21 cellular contexts compared by ENCODE assay signal in the genomic region with DNA sequence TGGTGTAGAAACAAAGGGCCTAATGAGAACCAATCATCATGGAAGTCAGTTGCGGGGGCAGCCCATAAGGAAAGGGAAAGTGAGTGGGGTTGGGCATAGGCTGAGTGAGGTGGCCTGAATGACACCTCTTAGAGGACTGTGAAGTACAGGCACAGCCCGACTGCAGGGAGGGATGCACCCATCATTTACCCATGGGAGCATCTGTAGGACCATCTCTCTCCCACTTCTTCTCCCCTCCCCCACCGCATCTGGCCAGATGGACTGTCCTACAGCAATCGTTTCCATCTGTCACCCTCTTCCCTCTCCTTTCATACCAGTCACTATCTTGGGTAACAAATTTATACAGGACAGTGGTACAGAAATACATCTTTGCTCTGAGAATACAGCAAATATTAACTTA. TPM values are rescaled to one million over a fixed set of nuclear protein-coding genes. Genes with fewer than 3 reads are reported as not detected.
DNase-seq lines count a peak whose midpoint lies in the region; TF ChIP-seq lines count a peak whose summit lies in the region.
"Had no signal": no experiment of that assay in that cellular context is flagged by ENCODE, and none has a peak within 500 bp of the region (broad histone marks: within the 10 kb centered on the region; RNA-seq: fewer than 3 reads in every experiment).

No MANE protein-coding gene starts in this region.

- no peak overlapping the region for H3K9ac ChIP-seq in KMS-11
- no peak overlapping the region for H3K9ac ChIP-seq in trophoblast cell (ENCODE audit: low read length)

- H2AK5ac ChIP-seq in trophoblast cell (ENCODE audit: low read length) = no peak overlapping the region

- no peak overlapping the region for H2BK12ac ChIP-seq in trophoblast cell (ENCODE audit: low read length)

- H3K4ac ChIP-seq in trophoblast cell (ENCODE audit: low read depth, low read length) = no peak overlapping the region

- no peak overlapping the region for H4K91ac ChIP-seq in trophoblast cell (ENCODE audit: low read depth, low read length)

- no TSS peak for BruUV-seq in MCF 10A (replicated peaks; lab: Mats Ljungman, UMichigan)

- H3K18ac ChIP-seq in trophoblast cell (ENCODE audit: low read length) = no peak overlapping the region

- H3K27ac Mint-ChIP-seq in osteocyte (ENCODE audit: unreplicated experiment) = no peak overlapping the region
- H3K27ac Mint-ChIP-seq in MCF 10A (ENCODE audit: low read depth, unreplicated experiment) = no peak overlapping the region
- H3K27ac Mint-ChIP-seq: CD4-positive, alpha-beta T cell had no signal

- peaks cover 11% of the 10 kb centered on the region for H3K79me1 ChIP-seq in trophoblast cell (ENCODE audit: low read length)

- peaks cover 11% of the 10 kb centered on the region for H3K36me3 Mint-ChIP-seq in osteocyte (ENCODE audit: unreplicated experiment)
- H3K36me3 Mint-ChIP-seq in MCF 10A (ENCODE audit: insufficient read depth, unreplicated experiment) = peaks cover 21% of the 10 kb centered on the region

- peaks cover 9% of the 10 kb centered on the region for H3K4me1 Mint-ChIP-seq in osteocyte (ENCODE audit: unreplicated experiment)
- peaks cover 4% of the 10 kb centered on the region for H3K4me1 Mint-ChIP-seq in MCF 10A (ENCODE audit: insufficient read depth, unreplicated experiment)

- no CpG with 5 or more reads among the region's 4 CpGs for WGBS in trophoblast cell (ENCODE audit: extremely low coverage, insufficient coverage, insufficient read length)

- TF ChIP-seq CTCF in BE2C (IDR thresholded peaks at IDR 0.05; ENCODE audit: low read depth, low read length) (no peak), KMS-11 (conservative IDR thresholded peaks at IDR 0.05; ENCODE audit: low read depth, low read length) (no peak), WERI-Rb-1 (IDR thresholded peaks at IDR 0.05; ENCODE audit: low read depth, low read length) (no peak), osteocyte (IDR thresholded peaks at IDR 0.05) (no peak), MCF 10A (IDR thresholded peaks at IDR 0.05; ENCODE audit: unreplicated experiment) (no peak)

- intact Hi-C loops in MCF 10A (cut with micrococcal nuclease) = no loop called here

- POLR2A ChIA-PET in MCF 10A (lab: Yijun Ruan, JAX) = no interaction called here

- H3K23ac ChIP-seq in trophoblast cell (ENCODE audit: low read length) = no peak overlapping the region

- no peaks in the 10 kb centered on the region for H3K27me3 Mint-ChIP-seq in osteocyte (ENCODE audit: unreplicated experiment)
- H3K27me3 Mint-ChIP-seq in MCF 10A (ENCODE audit: insufficient read depth, unreplicated experiment) = no peaks in the 10 kb centered on the region

- DNase-seq in BE2C = peak; percentile 26
- DNase-seq in WERI-Rb-1 = peak; percentile 24
- DNase-seq in trophoblast cell = no peak
- DNase-seq in NCI-H2081 (lab: John Stamatoyannopoulos, UW) = no peak
- no peak for DNase-seq in osteocyte (ENCODE audit: extremely low spot score, unreplicated experiment)
- DNase-seq in MCF 10A (ENCODE audit: unreplicated experiment) = no peak
- DNase-seq: CD4-positive, alpha-beta T cell; COR-L47; GOT3; HCEC 1CT; IMR-90; Karpas-422; NCI-H1694; NCI-H2081 treated with DMSO at 0.1 percent for 48 hours; NCI-H446 treated with DMSO at 0.1 percent for 48 hours; NCI-H774; OCI-M1 had no signal

- peaks cover 19% of the 10 kb centered on the region for H3K4me1 ChIP-seq in BE2C
- H3K4me1 ChIP-seq in KMS-11 (ENCODE audit: low read depth, poor library complexity, severe bottlenecking) = peaks cover 50% of the 10 kb centered on the region
- peaks cover 6 to 9% of the 10 kb centered on the region in 2 experiments for H3K4me1 ChIP-seq in trophoblast cell (ENCODE audit: control insufficient read depth in 1 of 2, insufficient read depth in 2 of 2, low read length in 2 of 2)

- H3K14ac ChIP-seq in trophoblast cell (ENCODE audit: low read length) = no peak overlapping the region

- H3K9me3 Mint-ChIP-seq in osteocyte (ENCODE audit: unreplicated experiment) (peaks cover under 1% of the 10 kb centered on the region), MCF 10A (ENCODE audit: unreplicated experiment) (no peaks in the 10 kb centered on the region)

- H3K36me3 ChIP-seq in BE2C (no peaks in the 10 kb centered on the region), KMS-11 (ENCODE audit: insufficient read depth) (peaks cover 19% of the 10 kb centered on the region; the same call in 1 of the 2 replicates), WERI-Rb-1 (peaks cover 15% of the 10 kb centered on the region), trophoblast cell (ENCODE audit: control insufficient read depth in 1 of 2, insufficient read depth in 2 of 2, low read length in 2 of 2) (peaks cover 3 to 4% of the 10 kb centered on the region in 2 experiments)

- H3K27ac ChIP-seq in KMS-11 = no peak overlapping the region
- H3K27ac ChIP-seq in WERI-Rb-1 = no peak overlapping the region
- no peak overlapping the region for H3K27ac ChIP-seq in trophoblast cell (ENCODE audit: low read depth, low read length)
- H3K27ac ChIP-seq: SJSA1 had no signal

- H3K4me2 ChIP-seq in KMS-11 (peak overlapping the region; percentile 59; the same call in 1 of the 2 replicates), trophoblast cell (ENCODE audit: low read length) (no peak overlapping the region)

- no peak overlapping the region for H4K12ac ChIP-seq in trophoblast cell (ENCODE audit: low read depth, low read length)

- H3K4me3 Mint-ChIP-seq in osteocyte (ENCODE audit: unreplicated experiment) (no peak overlapping the region), MCF 10A (ENCODE audit: unreplicated experiment) (no peak overlapping the region)
- H3K4me3 Mint-ChIP-seq: CD4-positive, alpha-beta T cell had no signal

- H4K20me1 ChIP-seq in KMS-11 (ENCODE audit: insufficient read depth) = 0 out of 2 replicates have a peak, but pooled peaks cover 5% of the 10 kb centered on the region

- H2AFZ ChIP-seq in KMS-11 (ENCODE audit: low read depth) (no peak overlapping the region), trophoblast cell (ENCODE audit: insufficient read depth, low read length, poor library complexity) (no peak overlapping the region)

- CTCF ChIA-PET in MCF 10A (lab: Yijun Ruan, JAX) = no interaction called here

- H3K79me2 ChIP-seq in KMS-11 (ENCODE audit: insufficient read depth, low read depth) = peaks cover 52% of the 10 kb centered on the region
- H3K79me2 ChIP-seq in trophoblast cell (ENCODE audit: control insufficient read depth, insufficient read depth, low read length, poor library complexity) = peaks cover 5% of the 10 kb centered on the region

- H2BK120ac ChIP-seq in trophoblast cell (ENCODE audit: insufficient read depth, low read length, poor library complexity) = no peak overlapping the region

- no peaks in the 10 kb centered on the region for H3K9me3 ChIP-seq in BE2C
- H3K9me3 ChIP-seq in WERI-Rb-1 (ENCODE audit: severe bottlenecking) = peaks cover 1% of the 10 kb centered on the region
- H3K9me3 ChIP-seq in trophoblast cell (ENCODE audit: insufficient read depth, low read depth, low read length) = peaks cover 4% of the 10 kb centered on the region

- no peak overlapping the region for H4K8ac ChIP-seq in trophoblast cell (ENCODE audit: low read depth, low read length)

- H3K4me3 ChIP-seq in BE2C (ENCODE audit: low read depth, low read length) (no peak overlapping the region), KMS-11 (IDR thresholded peaks at IDR 0.05; ENCODE audit: insufficient read depth, low read depth, low read length) (no peak overlapping the region), WERI-Rb-1 (ENCODE audit: low read depth, low read length) (no peak overlapping the region), trophoblast cell (ENCODE audit: low read depth, low read length) (peak overlapping the region; percentile 39)
- H3K4me3 ChIP-seq: SJSA1 had no signal

- no peak overlapping the region for H2BK5ac ChIP-seq in trophoblast cell (ENCODE audit: low read depth, low read length, poor library complexity)

- H3K27me3 ChIP-seq in BE2C = no peaks in the 10 kb centered on the region
- no peaks in the 10 kb centered on the region for H3K27me3 ChIP-seq in KMS-11 (ENCODE audit: insufficient read depth, low read depth)
- H3K27me3 ChIP-seq in WERI-Rb-1 (ENCODE audit: insufficient read depth, low read depth, severe bottlenecking) = no peaks in the 10 kb centered on the region
- H3K27me3 ChIP-seq in trophoblast cell (ENCODE audit: insufficient read depth, low read length) = no peaks in the 10 kb centered on the region
- H3K27me3 ChIP-seq: SJSA1 had no signal

RNA-seq across cellular contexts. Expression of gene STBD1, which starts 4.2 kb away (rescaled TPM):
- polyA plus RNA-seq in BE2C (2012; ENCODE audit: insufficient read depth, insufficient read length, low read depth) = 0.80 TPM
- polyA plus RNA-seq in trophoblast cell (2013) = 3.8 and 4.0 TPM in 2 replicates
- total RNA-seq in osteocyte (2.4 TPM in 2 replicates), MCF 10A (2022) (3.7 and 5.7 TPM in 2 replicates)
- total RNA-seq: A673 had no signal

RNA-seq across cellular contexts. Expression of gene FAM47E, which starts 59.2 kb away (rescaled TPM):
- polyA plus RNA-seq in BE2C (2012; ENCODE audit: insufficient read depth, insufficient read length, low read depth) = 0.88 TPM
- 0.38 and 0.47 TPM in 2 replicates for polyA plus RNA-seq in trophoblast cell (2013)
- total RNA-seq in osteocyte (0.55 and 0.70 TPM in 2 replicates), MCF 10A (2022) (1.0 TPM in 2 replicates)
- total RNA-seq: IMR-90, M059J, SJSA1 had no signal

Comparison
In these comparisons a context has a peak if more than half of its experiments do, and no peak if none do; other contexts are left out.
1. DNase-seq: peak in BE2C (single experiment) and WERI-Rb-1 (single experiment); none in trophoblast cell (0 of 2), NCI-H2081 (0 of 2), osteocyte (single experiment) and MCF 10A (single experiment).